ENCODE assay signal across 8 cellular contexts in the genomic region with DNA sequence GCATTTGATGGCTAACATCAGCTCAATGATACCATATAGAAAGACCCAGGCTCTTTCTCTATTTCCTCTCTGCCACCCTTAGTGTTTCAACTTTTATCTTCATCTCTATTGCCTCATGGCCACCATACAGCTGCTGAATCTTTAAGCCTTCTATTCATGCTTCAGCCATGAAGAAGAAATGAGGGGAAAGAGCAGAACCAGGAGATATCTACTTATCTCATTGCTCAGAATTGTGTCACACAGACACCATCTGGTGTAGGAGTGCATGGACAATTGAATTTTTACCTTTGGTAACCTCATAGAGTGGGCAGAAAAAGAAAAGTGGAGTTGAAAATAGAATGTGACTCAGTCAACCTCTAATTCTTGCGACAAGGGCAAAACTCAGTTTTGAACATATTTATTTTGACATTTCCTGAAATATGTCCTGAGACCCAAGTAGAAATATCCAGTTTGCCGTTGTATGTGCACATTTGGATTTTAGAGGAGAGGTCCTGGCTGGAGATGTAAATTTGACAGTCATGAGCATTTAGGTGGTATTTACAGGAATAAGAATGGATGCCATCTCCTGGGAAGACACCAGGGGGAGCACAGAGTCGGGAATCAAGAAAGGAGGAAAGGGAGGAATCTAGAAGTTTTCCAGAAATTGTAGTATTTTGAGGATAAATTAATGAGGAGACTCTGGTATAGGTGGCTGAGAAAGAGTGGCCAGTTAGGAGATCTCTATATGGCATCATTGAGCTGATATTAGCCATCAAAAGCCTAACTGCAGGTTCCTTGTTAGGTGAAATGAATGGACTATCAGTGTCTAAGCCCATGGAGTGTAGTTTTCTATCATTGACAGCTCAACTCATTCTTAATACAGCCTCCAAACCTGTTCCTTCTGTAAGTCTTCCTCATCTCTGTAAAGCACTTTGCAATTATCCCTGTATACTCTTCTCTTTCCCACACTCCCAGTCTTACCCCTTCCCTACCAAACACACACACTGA. TPM values are rescaled to one million over a fixed set of nuclear protein-coding genes. Genes with fewer than 3 reads are reported as not detected.
DNase-seq lines count a peak whose midpoint lies in the region; ATAC-seq and TF ChIP-seq lines count a peak whose summit lies in the region.

No MANE protein-coding gene starts in this region.

- no peak overlapping the region for H3K4me3 Mint-ChIP-seq in Calu3 (ENCODE audit: low read depth, unreplicated experiment)
- no peak overlapping the region for H3K4me3 Mint-ChIP-seq in immature natural killer cell

- H3K4me3 ChIP-seq in Karpas-422 (ENCODE audit: low read length) (no peak overlapping the region), cardiac fibroblast (replicated peaks in 1 of 2; ENCODE audit: low read depth in 2 of 2, low read length in 2 of 2) (no peak overlapping the region), lung (no peak overlapping the region)

- H3K79me2 ChIP-seq in Karpas-422 (ENCODE audit: low read length): no peaks in the 10 kb centered on the region

- H3K36me3 ChIP-seq in Karpas-422 (ENCODE audit: insufficient read depth, low read length) (no peaks in the 10 kb centered on the region), lung (ENCODE audit: control insufficient read depth in 2 of 2, insufficient read depth in 2 of 2, low read length in 2 of 2) (no peaks in the 10 kb centered on the region)

- WGBS in lung, 2 donors: 36 to 43% methylated on average over 3 of the region's 3 CpGs

- H3K36me3 Mint-ChIP-seq in Calu3 (ENCODE audit: insufficient read depth, unreplicated experiment) (no peaks in the 10 kb centered on the region), immature natural killer cell (no peaks in the 10 kb centered on the region)

- CTCF ChIA-PET in Calu3 (lab: Charles Lee): no interaction called here

- TF ChIP-seq CTCF in Calu3 (IDR thresholded peaks at IDR 0.05; ENCODE audit: unreplicated experiment) (peak; percentile 50), cardiac fibroblast (IDR thresholded peaks at IDR 0.05; ENCODE audit: low read depth, low read length) (peak; percentile 79), lung (IDR thresholded peaks at IDR 0.05; ENCODE audit: control extremely low read depth, extremely low read depth) (peak; percentile 45)

- H3K4me1 ChIP-seq in Karpas-422 (ENCODE audit: low read length) (peaks cover 8% of the 10 kb centered on the region), lung (ENCODE audit: control insufficient read depth in 2 of 2, insufficient read depth in 2 of 2, low read length in 2 of 2) (no peaks in the 10 kb centered on the region)

- H2AFZ ChIP-seq in Karpas-422 (ENCODE audit: low read length): no peak overlapping the region

- no peaks in the 10 kb centered on the region for H4K20me1 ChIP-seq in Karpas-422 (ENCODE audit: insufficient read depth, low read depth, low read length)

- no peaks in the 10 kb centered on the region for H3K9me3 ChIP-seq in Karpas-422 (ENCODE audit: low read length)
- H3K9me3 ChIP-seq in lung (ENCODE audit: control insufficient read depth in 2 of 2, insufficient read depth in 1 of 2, low read length in 1 of 2): no peaks in the 10 kb centered on the region

- no peak overlapping the region for H3K9ac ChIP-seq in Karpas-422 (ENCODE audit: low read length)

- H3K27me3 ChIP-seq in Karpas-422 (ENCODE audit: low read length) (no peaks in the 10 kb centered on the region), lung (ENCODE audit: control insufficient read depth, insufficient read depth) (no peaks in the 10 kb centered on the region)

- BruUV-seq in Calu3 (replicated peaks; lab: Mats Ljungman, UMichigan): no TSS peak

- H3K9me3 Mint-ChIP-seq in Calu3 (ENCODE audit: low read depth, unreplicated experiment): no peaks in the 10 kb centered on the region
- peaks cover 0 to 7% (median 0%) of the 10 kb centered on the region in 6 donors for H3K9me3 Mint-ChIP-seq in immature natural killer cell

- H3K9me2 ChIP-seq in Karpas-422 (replicated peaks; ENCODE audit: insufficient read depth, low read length): no peaks in the 10 kb centered on the region

- H3K4me1 Mint-ChIP-seq in Calu3 (ENCODE audit: low read depth, unreplicated experiment) (no peaks in the 10 kb centered on the region), immature natural killer cell (peaks cover 0 to 9% of the 10 kb centered on the region in 2 donors)

- H3K27ac Mint-ChIP-seq in Calu3 (ENCODE audit: unreplicated experiment): no peak overlapping the region
- no peak overlapping the region for H3K27ac Mint-ChIP-seq in immature natural killer cell

- peak; percentile 59 for DNase-seq in Calu3
- DNase-seq in Karpas-422: peak; percentile 41
- peak; percentile 57 to 62 for DNase-seq in cardiac fibroblast (ENCODE audit: low read depth in 2 of 2)
- no peak for DNase-seq in lung (ENCODE audit: low spot score)
- no peak for DNase-seq in immature natural killer cell
- DNase-seq in SKM-1 treated with dmso at 0.1 percent for 144 hours (lab: John Stamatoyannopoulos, UW; ENCODE audit: unreplicated experiment): no peak

- H3K4me2 ChIP-seq in Karpas-422 (ENCODE audit: low read depth, low read length, poor library complexity, severe bottlenecking): no peak overlapping the region

- H3K27ac ChIP-seq in Karpas-422 (ENCODE audit: low read length) (no peak overlapping the region), lung (ENCODE audit: low read depth in 1 of 2, low read length in 1 of 2) (no peak overlapping the region)

- ATAC-seq in lung (ENCODE audit: insufficient read depth, low FRiP score) (no peak), HG02973 (IDR thresholded peaks at IDR 0.05; ENCODE audit: unreplicated experiment) (no peak), GM21423 (IDR thresholded peaks at IDR 0.05; ENCODE audit: unreplicated experiment) (no peak)

- H3K27me3 Mint-ChIP-seq in Calu3 (ENCODE audit: unreplicated experiment) (peaks cover 81% of the 10 kb centered on the region), immature natural killer cell (ENCODE audit: low read depth in 3 of 3) (peaks cover 0 to 4% (median 2%) of the 10 kb centered on the region in 3 donors)

- intact Hi-C loops in Calu3 (cut with micrococcal nuclease; ENCODE audit: unreplicated experiment): loop anchor here (1.0 kb wide), 1 partner anchor 352 kb away; no protein-coding TSS in a partner anchor

RNA-seq across cellular contexts. Expression of a gene that starts 7.0 kb away (rescaled TPM):
- total RNA-seq in Calu3 (2022) (not detected in 2 replicates), lung (1 to 10 TPM; 4.0 to 5.1 TPM)
- 17.8 and 21.4 TPM in 2 replicates for total RNA-seq in Karpas-422 (2014; rRNA removed; shearing (Covaris generic); ENCODE audit: low replicate concordance)
- polyA plus RNA-seq in lung (10 to 100 TPM in 1 of 2 donors, 1 to 10 TPM in 1; 4.1 to 20.5 TPM), immature natural killer cell (1 to 10 TPM; 1.0 to 5.7 (median 2.9) TPM)

RNA-seq across cellular contexts. Expression of a gene that starts 38.4 kb away (rescaled TPM):
- total RNA-seq in Calu3 (2022) (135 and 229 TPM in 2 replicates), lung (100 to 1,000 TPM in 1 of 2 donors, 10 to 100 TPM in 1; 57.1 to 363 TPM)
- not detected in 2 replicates for total RNA-seq in Karpas-422 (2014; rRNA removed; shearing (Covaris generic); ENCODE audit: low replicate concordance)
- polyA plus RNA-seq in lung (10 to 100 TPM; 20.1 to 24.8 TPM), immature natural killer cell (1 to 10 TPM; 4.0 to 6.4 (median 5.0) TPM)

Comparison
In these comparisons a context has a peak if more than half of its experiments do, and no peak if none do; other contexts are left out.
1. DNase-seq: peak in Calu3 (single experiment), Karpas-422 (single experiment) and cardiac fibroblast (2 of 2); none in lung (single experiment), immature natural killer cell (0 of 3) and SKM-1 treated with dmso at 0.1 percent for 144 hours (single experiment).
2. RNA of a gene that starts 38.4 kb away (total RNA-seq): 57.1 to 363 TPM in lung and 135 to 229 TPM in Calu3; not detected in Karpas-422; every median in the first group is over 10 times any median in the second.
3. Peak in every context shown above with its lines, with median percentiles within 50 percentile points of each other: CTCF ChIP-seq.